In the genomic region with DNA sequence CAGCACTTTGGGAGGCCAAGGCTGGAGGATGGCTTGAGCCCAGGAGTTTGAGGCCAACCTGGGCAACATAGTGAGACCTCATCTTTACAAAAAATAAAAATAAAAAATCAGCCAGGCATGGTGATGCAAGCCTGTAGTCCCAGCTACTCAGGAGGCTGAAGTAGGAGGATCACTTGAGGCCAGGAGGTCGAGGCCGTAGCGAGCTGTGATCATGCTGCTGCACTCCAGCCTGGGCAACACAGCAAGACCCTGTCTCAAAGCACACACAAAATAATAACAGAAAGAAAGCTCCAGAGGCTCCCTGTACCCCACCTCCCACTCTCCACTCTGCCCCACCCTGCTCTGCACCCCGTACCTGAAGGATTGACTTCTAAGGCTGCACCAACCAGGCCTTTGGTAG, we compare ENCODE assay signal across 1 cellular context.
A peak's percentile ranks its signal among the peaks of the same experiment; 100 is the strongest.
TF ChIP-seq lines count a peak whose summit lies in the region.

No MANE protein-coding gene starts in this region.

TF ChIP-seq in K562, 482 proteins besides CTCF, POLR2A, EP300 and RAD21:
- TF ChIP-seq ZNF121 (CRISPR knock-in tag; conservative IDR thresholded peaks at IDR 0.05) = 0 out of 2 replicates have a peak, but pooled peaks have one; percentile 25
